ENCODE assay signal across 1 cellular context in genomic region chr11:65086809-65087208, GRCh38.
TF ChIP-seq lines count a peak whose summit lies in the region.

No MANE protein-coding gene starts in this region.

TF ChIP-seq in IMR-90, 13 proteins besides CTCF, POLR2A, EP300 and RAD21:
- TF ChIP-seq ELK1 (IDR thresholded peaks at IDR 0.05; ENCODE audit: borderline replicate concordance, low read depth, low read length) = no peak
- no peak for TF ChIP-seq RCOR1 (IDR thresholded peaks at IDR 0.05; ENCODE audit: insufficient replicate concordance, low read length)
- TF ChIP-seq USF2 (IDR thresholded peaks at IDR 0.05; ENCODE audit: low read depth, low read length) = no peak
- TF ChIP-seq MXI1 (IDR thresholded peaks at IDR 0.05; ENCODE audit: borderline replicate concordance, low read depth, low read length) = no peak
- no peak for TF ChIP-seq BHLHE40 (IDR thresholded peaks at IDR 0.05; ENCODE audit: low read depth, low read length)
- TF ChIP-seq CHD1 (IDR thresholded peaks at IDR 0.05; ENCODE audit: low read depth, low read length) = no peak
- no peak for TF ChIP-seq NFE2L2 (IDR thresholded peaks at IDR 0.05; ENCODE audit: low read depth, low read length)
- TF ChIP-seq SMC3 (IDR thresholded peaks at IDR 0.05; ENCODE audit: low read depth, low read length) = no peak
- no peak for TF ChIP-seq RFX5 (IDR thresholded peaks at IDR 0.05; ENCODE audit: low read depth, low read length)
